In genomic region chr4:157701695-157701994, GRCh38 we compare ENCODE assay signal across 25 cellular contexts.
"Had no signal": no experiment of that assay in that cellular context is flagged by ENCODE, and none has a peak within 500 bp of the region (broad histone marks: within the 10 kb centered on the region; RNA-seq: fewer than 3 reads in every experiment).

No MANE protein-coding gene starts in this region.

- DNase-seq: activated CD4-positive, alpha-beta T cell treated with anti-CD3 and anti-CD28 coated beads for 1 hour; activated CD4-positive, alpha-beta T cell treated with anti-CD3 and anti-CD28 coated beads, Interleukin-2, amount 50 U/mL, for 1 hour; activated CD8-positive, alpha-beta T cell treated with anti-CD3 and anti-CD28 coated beads, Interleukin-2, amount 10 ng/mL, durations not matched to agents 7 days and 5 days; activated gamma-delta T cell; activated naive CD4-positive, alpha-beta T cell treated with anti-CD3 and anti-CD28 coated beads, Interleukin-2, amount 50 U/mL, for 16 hours; activated naive CD8-positive, alpha-beta T cell treated with anti-CD3 and anti-CD28 coated beads, Interleukin-2, amount 50 U/mL, for 24 hours; anterior cingulate cortex; central memory CD4-positive, alpha-beta T cell; foreskin fibroblast; kidney; lower lobe of right lung; mesendoderm; mucosa of descending colon; naive thymus-derived CD4-positive, alpha-beta T cell; sigmoid colon; stimulated activated CD4-positive, alpha-beta T cell treated with anti-CD3 and anti-CD28 coated beads, Interleukin-4, amount 100 ng/mL, for 1 hour; stimulated activated naive CD4-positive, alpha-beta T cell; T-helper 1 cell; upper lobe of right lung; WERI-Rb-1 had no signal

- H3K4me1 Mint-ChIP-seq: activated naive CD8-positive, alpha-beta T cell treated with anti-CD3 and anti-CD28 coated beads, Interleukin-2, amount 50 U/mL, for 24 hours; naive thymus-derived CD4-positive, alpha-beta T cell; neural crest cell had no signal

- H3K27me3 ChIP-seq: sigmoid colon, thyroid gland, upper lobe of right lung had no signal

- H3K36me3 ChIP-seq: lower lobe of right lung, sigmoid colon, thyroid gland, upper lobe of right lung, WERI-Rb-1 had no signal

- H3K27ac Mint-ChIP-seq: activated CD8-positive, alpha-beta T cell treated with anti-CD3 and anti-CD28 coated beads, Interleukin-2, amount 10 ng/mL, durations not matched to agents 7 days and 5 days; activated naive CD8-positive, alpha-beta T cell treated with anti-CD3 and anti-CD28 coated beads, Interleukin-2, amount 50 U/mL, for 24 hours; activated T-helper 1 cell treated with anti-CD3 and anti-CD28 coated beads, Interleukin-12 subunit alpha, Interleukin-12 subunit beta, Interleukin-2, Interleukin-4 antibody, amounts not matched to agents 30 ng/mL and 10 ng/mL and 1 ng/mL, durations not matched to agents 14 hours and 24 hours and 36 hours; naive thymus-derived CD4-positive, alpha-beta T cell; progenitor cell of endocrine pancreas had no signal

- H3K4me3 ChIP-seq: coronary artery, lower lobe of right lung, mucosa of descending colon, sigmoid colon, thyroid gland, upper lobe of right lung had no signal

- H3K27ac ChIP-seq: lower lobe of right lung, sigmoid colon, upper lobe of right lung, WERI-Rb-1 had no signal

- H3K4me3 Mint-ChIP-seq: activated CD8-positive, alpha-beta T cell treated with anti-CD3 and anti-CD28 coated beads, Interleukin-2, amount 10 ng/mL, durations not matched to agents 7 days and 5 days; activated naive CD8-positive, alpha-beta T cell treated with anti-CD3 and anti-CD28 coated beads, Interleukin-2, amount 50 U/mL, for 24 hours; activated T-helper 1 cell treated with anti-CD3 and anti-CD28 coated beads, Interleukin-12 subunit alpha, Interleukin-12 subunit beta, Interleukin-2, Interleukin-4 antibody, amounts not matched to agents 30 ng/mL and 10 ng/mL and 1 ng/mL, durations not matched to agents 14 hours and 24 hours and 36 hours; naive thymus-derived CD4-positive, alpha-beta T cell; neural crest cell had no signal

- H3K4me1 ChIP-seq: lower lobe of right lung, upper lobe of right lung had no signal

- H3K27me3 Mint-ChIP-seq: activated naive CD8-positive, alpha-beta T cell treated with anti-CD3 and anti-CD28 coated beads, Interleukin-2, amount 50 U/mL, for 24 hours; naive thymus-derived CD4-positive, alpha-beta T cell; progenitor cell of endocrine pancreas had no signal

- H3K36me3 Mint-ChIP-seq: naive thymus-derived CD4-positive, alpha-beta T cell had no signal

- H3K9me3 Mint-ChIP-seq: activated naive CD8-positive, alpha-beta T cell treated with anti-CD3 and anti-CD28 coated beads, Interleukin-2, amount 50 U/mL, for 24 hours; activated T-helper 1 cell treated with anti-CD3 and anti-CD28 coated beads, Interleukin-12 subunit alpha, Interleukin-12 subunit beta, Interleukin-2, Interleukin-4 antibody, amounts not matched to agents 30 ng/mL and 10 ng/mL and 1 ng/mL, durations not matched to agents 14 hours and 24 hours and 36 hours; neural crest cell had no signal

- H3K9me3 ChIP-seq: lower lobe of right lung, mucosa of descending colon, sigmoid colon, thyroid gland, upper lobe of right lung had no signal
